16 cellular contexts compared by ENCODE assay signal in the genomic region with DNA sequence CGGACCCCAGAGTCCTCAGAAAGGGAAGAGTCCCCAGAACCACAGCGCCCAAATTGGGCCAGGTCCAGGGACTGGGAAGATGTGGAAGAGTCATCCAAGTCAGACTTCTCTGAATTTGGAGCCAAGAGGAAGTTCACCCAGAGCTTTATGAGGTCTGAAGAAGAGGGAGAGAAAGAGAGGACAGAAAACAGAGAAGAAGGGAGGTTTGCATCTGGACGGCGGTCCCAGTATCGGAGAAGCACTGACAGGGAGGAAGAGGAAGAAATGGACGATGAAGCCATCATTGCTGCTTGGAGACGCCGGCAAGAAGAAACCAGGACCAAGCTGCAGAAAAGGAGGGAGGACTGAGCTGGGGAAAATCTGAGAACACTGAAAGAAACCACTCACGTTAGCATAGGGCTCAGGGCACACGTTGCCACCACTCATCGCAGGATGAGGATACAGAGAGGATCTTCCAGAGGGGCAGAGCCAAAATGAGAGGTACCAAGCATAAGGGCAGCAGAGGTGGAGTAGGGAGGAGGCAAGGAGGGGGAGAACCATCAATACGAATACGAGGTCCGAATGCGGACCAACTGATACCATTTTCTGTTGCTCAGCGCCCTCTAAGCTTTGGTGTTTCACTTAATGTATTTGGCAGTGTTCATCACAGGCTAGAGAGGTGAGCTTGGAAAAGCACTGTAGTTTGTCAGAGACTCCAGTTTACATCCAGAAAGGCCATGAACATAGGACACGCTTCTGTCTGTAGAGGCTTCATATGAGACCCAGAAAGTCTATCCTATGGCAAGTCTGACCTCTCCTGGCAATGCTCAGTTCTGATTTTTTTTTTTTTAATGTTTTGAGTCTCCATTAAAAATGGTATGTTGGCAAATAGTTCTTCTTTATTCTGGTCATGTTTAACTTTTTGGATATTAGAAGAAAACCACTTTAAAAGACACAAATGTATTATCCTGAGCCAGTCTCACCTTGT. TPM values are rescaled to one million over a fixed set of nuclear protein-coding genes. Genes with fewer than 3 reads are reported as not detected.
DNase-seq lines count a peak whose midpoint lies in the region; ATAC-seq, FAIRE-seq and TF ChIP-seq lines count a peak whose summit lies in the region.
"Had no signal": no experiment of that assay in that cellular context is flagged by ENCODE, and none has a peak within 500 bp of the region (broad histone marks: within the 10 kb centered on the region; RNA-seq: fewer than 3 reads in every experiment).

No MANE protein-coding gene starts in this region.

- H3K4me2 ChIP-seq in A549 (no peak overlapping the region), DOHH2 (ENCODE audit: low read length) (no peak overlapping the region), OCI-LY3 (ENCODE audit: low read length) (no peak overlapping the region)

- CTCF ChIA-PET in A549 (lab: Yijun Ruan, JAX) = interaction anchor here (0.7 to 4.2 kb wide), 10 partner anchors 8 to 156 kb away, joined by 3 to 24 read pairs (median 3); no protein-coding TSS in a partner anchor

- TF ChIP-seq RAD21 in A549 (conservative IDR thresholded peaks at IDR 0.05 in 1 of 2, IDR thresholded peaks at IDR 0.05 in 1 of 2) = peak; percentile 39 to 46; a peak in 4 of 5 replicates

- POLR2A ChIA-PET in A549 (lab: Yijun Ruan, JAX) = no interaction called here

- H3K4me1 ChIP-seq in A549 = no peaks in the 10 kb centered on the region
- no peaks in the 10 kb centered on the region for H3K4me1 ChIP-seq in DOHH2 (ENCODE audit: control insufficient read depth, low read length)
- H3K4me1 ChIP-seq in OCI-LY3 (ENCODE audit: low read length) = no peaks in the 10 kb centered on the region
- H3K4me1 ChIP-seq in BE2C = no peaks in the 10 kb centered on the region

- TF ChIP-seq CTCF in A549 (IDR thresholded peaks at IDR 0.05) (peak; percentile 33; the same call in 2 of the 3 replicates), DOHH2 (IDR thresholded peaks at IDR 0.05; ENCODE audit: low read depth, low read length, poor library complexity, severe bottlenecking) (peak; percentile 26), OCI-LY3 (IDR thresholded peaks at IDR 0.05; ENCODE audit: low read depth, low read length) (peak; percentile 36), epithelial cell of esophagus (IDR thresholded peaks at IDR 0.05; ENCODE audit: insufficient read depth, low read depth, low read length, missing control alignments) (peak; percentile 19), BE2C (IDR thresholded peaks at IDR 0.05; ENCODE audit: low read depth, low read length) (no peak)

- DNase-seq in A549 (ENCODE audit: low read depth in 1 of 2, low spot score in 1 of 2) (no peak), epithelial cell of esophagus (ENCODE audit: low read depth) (peak; percentile 13), BE2C (no peak), C1 segment of cervical spinal cord (lab: John Stamatoyannopoulos, UW) (no peak)
- DNase-seq in activated naive CD4-positive, alpha-beta T cell treated with Interleukin-2 at 50 U/mL for 16 hours = no peak
- DNase-seq: brain microvascular endothelial cell; GF-D8; MG63; NCI-H510A; SIG-M5; stimulated activated CD4-positive, alpha-beta T cell treated with anti-CD3 and anti-CD28 coated beads, Interleukin-2, amount 100 ng/mL, for 24 hours had no signal

- H3K27ac ChIP-seq in A549 (no peak overlapping the region), DOHH2 (ENCODE audit: low read depth, low read length) (no peak overlapping the region), OCI-LY3 (ENCODE audit: low read length) (no peak overlapping the region)
- H3K27ac ChIP-seq: brain microvascular endothelial cell, HL-60 had no signal

- no peak for TF ChIP-seq POLR2A in A549 (IDR thresholded peaks at IDR 0.05; ENCODE audit: low read length)

- TF ChIP-seq EP300 in A549 (IDR thresholded peaks at IDR 0.05) = no peak

- peak in 1 of 2 experiments; percentile 35; a peak in 1 of 6 replicates for ATAC-seq in A549
- no peak for ATAC-seq in GM18511 (IDR thresholded peaks at IDR 0.05; ENCODE audit: unreplicated experiment)

- H2AFZ ChIP-seq in OCI-LY3 (ENCODE audit: low read depth, low read length) = no peak overlapping the region

- H3K27me3 ChIP-seq in DOHH2 (ENCODE audit: control insufficient read depth, low read length) (peaks cover 18% of the 10 kb centered on the region), OCI-LY3 (ENCODE audit: low read depth, low read length) (peaks cover 65% of the 10 kb centered on the region), BE2C (peaks cover 17% of the 10 kb centered on the region; the same call in 1 of the 2 replicates)

- no peaks in the 10 kb centered on the region for H3K79me2 ChIP-seq in DOHH2 (ENCODE audit: control insufficient read depth, low read length)
- no peaks in the 10 kb centered on the region for H3K79me2 ChIP-seq in OCI-LY3 (ENCODE audit: low read length)

- no peaks in the 10 kb centered on the region for H4K20me1 ChIP-seq in DOHH2 (ENCODE audit: control insufficient read depth, insufficient read depth, low read depth, low read length)
- no peaks in the 10 kb centered on the region for H4K20me1 ChIP-seq in OCI-LY3 (ENCODE audit: insufficient read depth, low read length)

- 61% methylated on average over 16 of the region's 17 CpGs for WGBS in A549 (ENCODE audit: missing lambda C conversion rate)

- no peaks in the 10 kb centered on the region for H3K9me2 ChIP-seq in DOHH2 (replicated peaks; ENCODE audit: control insufficient read depth, low read length)

- H3K36me3 ChIP-seq in DOHH2 (ENCODE audit: control insufficient read depth, low read length) (no peaks in the 10 kb centered on the region), OCI-LY3 (replicated peaks; ENCODE audit: low read depth, low read length) (no peaks in the 10 kb centered on the region), BE2C (no peaks in the 10 kb centered on the region)
- H3K36me3 ChIP-seq: brain microvascular endothelial cell, MG63 had no signal

- FAIRE-seq in A549 (lab: Jason Lieb, UNC) = no peak
- FAIRE-seq: islet of Langerhans had no signal

- H3K4me3 ChIP-seq in A549 = no peak overlapping the region
- no peak overlapping the region for H3K4me3 ChIP-seq in DOHH2 (ENCODE audit: low read length)
- no peak overlapping the region for H3K4me3 ChIP-seq in OCI-LY3 (ENCODE audit: low read length)
- no peak overlapping the region for H3K4me3 ChIP-seq in epithelial cell of esophagus (ENCODE audit: low read length)
- H3K4me3 ChIP-seq in BE2C (ENCODE audit: low read depth, low read length) = no peak overlapping the region
- H3K4me3 ChIP-seq: MG63 had no signal

- no peaks in the 10 kb centered on the region for H3F3A ChIP-seq in DOHH2 (ENCODE audit: control insufficient read depth, insufficient read depth)

- no peak overlapping the region for H3K9ac ChIP-seq in OCI-LY3 (ENCODE audit: low read length)

- H3K9me3 ChIP-seq in A549 (no peaks in the 10 kb centered on the region), DOHH2 (ENCODE audit: control insufficient read depth, insufficient read depth, low read length) (no peaks in the 10 kb centered on the region), OCI-LY3 (ENCODE audit: insufficient read depth, low read length) (no peaks in the 10 kb centered on the region), BE2C (no peaks in the 10 kb centered on the region)
- H3K9me3 ChIP-seq: MG63 had no signal

TF ChIP-seq in A549, 52 proteins besides CTCF, POLR2A, EP300 and RAD21:
- TF ChIP-seq MAZ (IDR thresholded peaks at IDR 0.05; ENCODE audit: borderline replicate concordance, low read depth, low read length) (no peak), SMC3 (IDR thresholded peaks at IDR 0.05) (peak; percentile 25; the same call in 1 of the 3 replicates)

RNA-seq across cellular contexts. Expression of a gene that starts 34.7 kb away (rescaled TPM):
- polyA plus RNA-seq in A549 (2011; rRNA removed) (not detected in 2 replicates), A549 (2017; fragmentation: RNase III; extraction: RNeasy Plus Mini Kit Qiagen cat#74134 plus additional on column Dnase treatment) (not detected in 3 replicates)
- not detected in 2 replicates for polyA plus RNA-seq in A549 (2012; cell fraction: cytosol; rRNA removed)
- 0.01 TPM in 1 of 2 replicates, not detected in the other for polyA plus RNA-seq in A549 (2012; cell fraction: nucleus; rRNA removed)
- polyA minus RNA-seq in A549 (2011; rRNA and poly(A)+ RNA removed) = not detected in 2 replicates
- not detected for polyA plus RNA-seq in BE2C (2012; ENCODE audit: insufficient read depth, insufficient read length, low read depth)

RNA-seq across cellular contexts. Expression of a gene that starts 38.4 kb away (rescaled TPM):
- polyA plus RNA-seq in A549 (2011; rRNA removed) (not detected in 2 replicates), A549 (2017; fragmentation: RNase III; extraction: RNeasy Plus Mini Kit Qiagen cat#74134 plus additional on column Dnase treatment) (not detected in 3 replicates)
- 0.01 TPM in 1 of 2 replicates, not detected in the other for polyA plus RNA-seq in A549 (2012; cell fraction: cytosol; rRNA removed)
- not detected in 2 replicates for polyA plus RNA-seq in A549 (2012; cell fraction: nucleus; rRNA removed)
- polyA minus RNA-seq in A549 (2011; rRNA and poly(A)+ RNA removed) = not detected in 2 replicates
- polyA plus RNA-seq in BE2C (2012; ENCODE audit: insufficient read depth, insufficient read length, low read depth) = not detected
